ENCODE assay signal across 11 cellular contexts in genomic region chr4:118989098-118990080, GRCh38.
A peak's percentile ranks its signal among the peaks of the same experiment; 100 is the strongest.
DNase-seq lines count a peak whose midpoint lies in the region; ATAC-seq lines count a peak whose summit lies in the region.
"Had no signal": no experiment of that assay in that cellular context is flagged by ENCODE, and none has a peak within 500 bp of the region (broad histone marks: within the 10 kb centered on the region; RNA-seq: fewer than 3 reads in every experiment).

No MANE protein-coding gene starts in this region.

- H3K4me3 ChIP-seq in GM23248 (peak overlapping the region; percentile 5; the same call in 1 of the 2 replicates), right cardiac atrium (ENCODE audit: low read length) (no peak overlapping the region), subcutaneous abdominal adipose tissue (ENCODE audit: low read depth in 1 of 5, low read length in 5 of 5) (no peak overlapping the region)
- H3K4me3 ChIP-seq: HAP-1 had no signal

- peaks cover 28% of the 10 kb centered on the region for H3K4me1 ChIP-seq in GM23248 (ENCODE audit: insufficient read depth)
- H3K4me1 ChIP-seq in right cardiac atrium (ENCODE audit: control insufficient read depth, insufficient read depth, low read length): peaks cover 14% of the 10 kb centered on the region
- peaks cover 0 to 15% (median 9%) of the 10 kb centered on the region in 5 donors for H3K4me1 ChIP-seq in subcutaneous abdominal adipose tissue (ENCODE audit: control insufficient read depth in 5 of 5, insufficient read depth in 5 of 5, low read length in 5 of 5)
- H3K4me1 ChIP-seq: HAP-1 had no signal

- H3K79me2 ChIP-seq in GM23248 (ENCODE audit: insufficient read depth): no peaks in the 10 kb centered on the region

- ATAC-seq in right cardiac atrium: peak; percentile 44 to 69
- no peak for ATAC-seq in GM18498 (IDR thresholded peaks at IDR 0.05; ENCODE audit: unreplicated experiment)
- no peak for ATAC-seq in HG03354 (IDR thresholded peaks at IDR 0.05; ENCODE audit: poor library complexity, severe bottlenecking, unreplicated experiment)

- H3K4me2 ChIP-seq in GM23248 (ENCODE audit: unreplicated experiment): peak overlapping the region; percentile 59

- H3K36me3 ChIP-seq in GM23248 (ENCODE audit: low read depth) (no peaks in the 10 kb centered on the region), subcutaneous abdominal adipose tissue (ENCODE audit: control insufficient read depth in 5 of 5, insufficient read depth in 5 of 5, low read length in 5 of 5) (no peaks in the 10 kb centered on the region)
- H3K36me3 ChIP-seq: HAP-1 had no signal

- in situ Hi-C loops in GM23248 (cut with MboI): loop anchor here (10.0 kb wide), 1 partner anchor 305 kb away; no protein-coding TSS in a partner anchor

- peak overlapping the region; percentile 20 for H2AFZ ChIP-seq in GM23248

- H3F3A ChIP-seq in GM23248 (ENCODE audit: insufficient read depth): peaks cover 28% of the 10 kb centered on the region

- H3K27ac ChIP-seq in GM23248 (peak overlapping the region; percentile 87), right cardiac atrium (ENCODE audit: low read length) (peak overlapping the region; percentile 90), subcutaneous abdominal adipose tissue (ENCODE audit: low read depth, low read length) (peak overlapping the region; percentile 28)

- H3K27me3 ChIP-seq in GM23248 (replicated peaks; ENCODE audit: insufficient read depth) (no peaks in the 10 kb centered on the region), right cardiac atrium (ENCODE audit: control insufficient read depth, insufficient read depth) (no peaks in the 10 kb centered on the region), subcutaneous abdominal adipose tissue (ENCODE audit: control insufficient read depth in 5 of 5, insufficient read depth in 4 of 5, low read length in 5 of 5) (no peaks in the 10 kb centered on the region)

- H3K9ac ChIP-seq in GM23248: peak overlapping the region; percentile 51
- H3K9ac ChIP-seq in subcutaneous abdominal adipose tissue (ENCODE audit: low read length in 5 of 5): no peak overlapping the region

- H4K20me1 ChIP-seq in GM23248 (ENCODE audit: insufficient read depth): no peaks in the 10 kb centered on the region

- H3K9me2 ChIP-seq in GM23248 (ENCODE audit: insufficient read depth): no peaks in the 10 kb centered on the region

- DNase-seq in GM23248 (peak; percentile 96), astrocyte of the hippocampus (ENCODE audit: low read depth, low spot score) (peak; percentile 40), right cardiac atrium (no peak), NCI-H524 (lab: John Stamatoyannopoulos, UW) (no peak), activated gamma-delta T cell (lab: John Stamatoyannopoulos, UW) (no peak)
- DNase-seq: activated T-cell treated with anti-CD3 and anti-CD28 coated beads, Interleukin-2, amount 50 U/mL, for 72 hours; stimulated activated CD4-positive, alpha-beta T cell treated with anti-CD3 and anti-CD28 coated beads, Interleukin-12 subunit alpha, Interleukin-12 subunit beta, amount 100 ng/mL, for 4 hours had no signal

- WGBS in GM23248 (ENCODE audit: low coverage in 1 of 2, low lambda C conversion rate in 2 of 2, missing lambda C conversion rate in 2 of 2), 2 experiments: 30 to 32% methylated on average over 7 of the region's 7 CpGs
- 72% methylated on average over 7 of the region's 7 CpGs for WGBS in right cardiac atrium

- H3K9me3 ChIP-seq in GM23248 (ENCODE audit: low read depth) (no peaks in the 10 kb centered on the region), right cardiac atrium (ENCODE audit: control insufficient read depth, low read length) (no peaks in the 10 kb centered on the region), subcutaneous abdominal adipose tissue (ENCODE audit: control insufficient read depth in 5 of 5, low read length in 5 of 5) (no peaks in the 10 kb centered on the region)
- H3K9me3 ChIP-seq: HAP-1 had no signal

- intact Hi-C loops in right cardiac atrium (cut with DNase I): loop anchor here in 1 of 4 donors (5.0 kb wide), 1 partner anchor 293 kb away; no protein-coding TSS in a partner anchor

Comparison
In these comparisons a context has a peak if more than half of its experiments do, and no peak if none do; other contexts are left out.
1. DNase-seq: peak in GM23248 (single experiment) and astrocyte of the hippocampus (single experiment); none in right cardiac atrium (0 of 3), NCI-H524 (0 of 2) and activated gamma-delta T cell (single experiment).
2. H3K27ac ChIP-seq: peak in every context shown above with its lines; median percentile 90 in right cardiac atrium; 87 in GM23248; 28 in subcutaneous abdominal adipose tissue.
3. ATAC-seq: peak in right cardiac atrium (2 of 2); none in GM18498 (single experiment) and HG03354 (single experiment).